ENCODE assay signal across 21 cellular contexts in the genomic region with DNA sequence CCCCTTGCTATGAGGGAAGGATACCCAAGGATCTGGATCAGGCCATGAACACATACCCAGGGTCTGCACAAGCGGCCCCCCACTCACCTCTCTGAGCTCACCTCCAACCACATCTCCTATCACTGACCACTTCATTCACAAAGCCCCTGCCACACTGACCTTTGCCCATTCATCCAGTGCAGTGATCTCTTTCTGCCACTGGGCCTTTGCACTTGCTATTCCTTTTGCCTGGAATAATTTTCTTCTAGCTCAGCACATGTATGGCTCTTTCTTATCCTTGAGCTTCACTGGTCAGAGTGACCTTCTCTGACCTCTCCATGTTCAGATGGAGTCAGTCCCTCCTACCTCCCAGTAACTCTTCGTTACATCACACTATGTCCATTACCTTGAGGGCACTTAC.
"Had no signal": no experiment of that assay in that cellular context is flagged by ENCODE, and none has a peak within 500 bp of the region (broad histone marks: within the 10 kb centered on the region; RNA-seq: fewer than 3 reads in every experiment).

No MANE protein-coding gene starts in this region.

- DNase-seq: Karpas-422, KG1, MG63, NCI-H1092, NCI-H1105 treated with DMSO at 0.1 percent for 48 hours, NCI-H1417 treated with DMSO at 0.1 percent for 48 hours, NCI-H187, NCI-H2029, NCI-H2081 treated with DMSO at 0.1 percent for 48 hours, NCI-H2171, NCI-H226, NCI-H446, NCI-H510A, NCI-H524 treated with DMSO at 0.1 percent for 48 hours, NCI-H69, NCI-H774, Right ventricle myocardium superior, RPMI8226, SIG-M5, SK-N-SH had no signal

- H3K27ac ChIP-seq: SJSA1 had no signal

- H3K4me3 ChIP-seq: MG63, SJSA1 had no signal
